8 cellular contexts compared by ENCODE assay signal in genomic region chr18:69401475-69402218, GRCh38. TPM values are rescaled to one million over a fixed set of nuclear protein-coding genes. Genes with fewer than 3 reads are reported as not detected.
A peak's percentile ranks its signal among the peaks of the same experiment; 100 is the strongest.
DNase-seq lines count a peak whose midpoint lies in the region; ATAC-seq and TF ChIP-seq lines count a peak whose summit lies in the region.

No MANE protein-coding gene starts in this region.

- H3K4me3 ChIP-seq in BE2C (ENCODE audit: low read depth, low read length) (peak overlapping the region; percentile 65), HUES48 (ENCODE audit: low read depth, low read length) (peak overlapping the region; percentile 79), choroid plexus epithelial cell (ENCODE audit: low read depth, low read length) (peak overlapping the region; percentile 62), lower lobe of right lung (peak overlapping the region; percentile 58)

- H3K27ac ChIP-seq in HUES48 (ENCODE audit: low read depth, low read length) = no peak overlapping the region
- H3K27ac ChIP-seq in lower lobe of right lung = peak overlapping the region; percentile 56

- H3K4me1 ChIP-seq in BE2C = no peaks in the 10 kb centered on the region
- H3K4me1 ChIP-seq in HUES48 (ENCODE audit: control insufficient read depth, insufficient read depth, low read length) = peaks cover 26% of the 10 kb centered on the region
- peaks cover 15% of the 10 kb centered on the region for H3K4me1 ChIP-seq in lower lobe of right lung

- H3K9ac ChIP-seq in HUES48 (ENCODE audit: low read depth, low read length) = no peak overlapping the region

- H3K9me3 ChIP-seq in BE2C = no peaks in the 10 kb centered on the region
- no peaks in the 10 kb centered on the region for H3K9me3 ChIP-seq in HUES48 (ENCODE audit: control insufficient read depth, insufficient read depth, low read length)
- no peaks in the 10 kb centered on the region for H3K9me3 ChIP-seq in lower lobe of right lung

- intact Hi-C loops in lower lobe of right lung (cut with DNase I) = no loop called here

- H3K36me3 ChIP-seq in BE2C = no peaks in the 10 kb centered on the region
- H3K36me3 ChIP-seq in HUES48 (ENCODE audit: control insufficient read depth, insufficient read depth, low read length) = no peaks in the 10 kb centered on the region
- no peaks in the 10 kb centered on the region for H3K36me3 ChIP-seq in lower lobe of right lung

- H3K27me3 ChIP-seq in BE2C = no peaks in the 10 kb centered on the region
- H3K27me3 ChIP-seq in HUES48 (ENCODE audit: control insufficient read depth, insufficient read depth, low read length) = peaks cover 58% of the 10 kb centered on the region
- peaks cover 32% of the 10 kb centered on the region for H3K27me3 ChIP-seq in lower lobe of right lung (ENCODE audit: low read depth)

- DNase-seq in BE2C (no peak), choroid plexus epithelial cell (ENCODE audit: low read depth) (peak; percentile 24), lower lobe of right lung (no peak), NCI-H1048 (lab: John Stamatoyannopoulos, UW) (no peak), globus pallidus (ENCODE audit: low spot score) (no peak)

- ATAC-seq in lower lobe of right lung (peak; percentile 27 to 35), HG03108 (IDR thresholded peaks at IDR 0.05; ENCODE audit: unreplicated experiment) (no peak), HG03175 (IDR thresholded peaks at IDR 0.05; ENCODE audit: unreplicated experiment) (no peak)

- TF ChIP-seq CTCF in BE2C (IDR thresholded peaks at IDR 0.05; ENCODE audit: low read depth, low read length) (no peak), choroid plexus epithelial cell (conservative IDR thresholded peaks at IDR 0.05; ENCODE audit: low read depth, low read length) (no peak), lower lobe of right lung (IDR thresholded peaks at IDR 0.05) (no peak)

RNA-seq across cellular contexts. Expression of gene DOK6, which starts 1.0 kb away (rescaled TPM):
- polyA plus RNA-seq in BE2C (2012; ENCODE audit: insufficient read depth, insufficient read length, low read depth) = 2.5 TPM
- total RNA-seq in lower lobe of right lung = 3.2 TPM

Comparison
In these comparisons a context has a peak if more than half of its experiments do, and no peak if none do; other contexts are left out.
1. ATAC-seq: peak in lower lobe of right lung (2 of 2); none in HG03108 (single experiment) and HG03175 (single experiment).
2. Peak in every context shown above with its lines, with median percentiles within 50 percentile points of each other: H3K4me3 ChIP-seq.